ENCODE assay signal across 18 cellular contexts in the genomic region with DNA sequence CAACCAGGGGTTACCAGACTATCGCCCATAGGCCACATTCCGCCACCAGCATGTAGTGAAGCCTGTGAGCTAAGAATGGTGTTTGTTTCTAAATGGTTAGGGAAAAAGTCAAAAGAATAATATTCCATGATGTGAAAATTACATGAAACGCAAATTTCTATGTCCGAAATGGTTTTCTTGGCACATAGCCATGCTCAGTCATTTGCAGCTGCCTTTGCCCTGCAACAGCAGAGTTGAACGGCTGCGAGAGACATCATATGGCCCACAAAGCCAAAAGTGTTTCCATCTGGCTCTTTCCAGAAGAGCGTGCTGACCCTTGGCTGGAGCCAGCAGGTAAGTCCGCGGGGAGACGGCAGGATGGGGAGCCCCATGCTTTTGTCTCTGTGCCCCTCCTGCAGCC.
"Had no signal": no experiment of that assay in that cellular context is flagged by ENCODE, and none has a peak within 500 bp of the region (broad histone marks: within the 10 kb centered on the region; RNA-seq: fewer than 3 reads in every experiment).

No MANE protein-coding gene starts in this region.

- H3K27ac ChIP-seq: epithelial cell of prostate, gastroesophageal sphincter, psoas muscle, right lobe of liver had no signal

- H3K27me3 Mint-ChIP-seq: activated naive CD4-positive, alpha-beta T cell treated with anti-CD3 and anti-CD28 coated beads, Interleukin-2, amount 50 U/mL, for 24 hours; central memory CD8-positive, alpha-beta T cell; dendritic cell treated with granulocyte-macrophage colony-stimulating factor and Interleukin-4, amounts not matched to agents 40 ng/mL and 50 ng/mL, for 4 days; effector memory CD8-positive, alpha-beta T cell; naive B cell had no signal

- DNase-seq: activated CD4-positive, alpha-beta T cell treated with anti-CD3 and anti-CD28 coated beads, Interleukin-2, amount 50 U/mL, for 1 hour; activated T-cell treated with anti-CD3 and anti-CD28 coated beads for 4 hours; effector memory CD8-positive, alpha-beta T cell; hippocampal formation; kidney glomerular epithelial cell; naive B cell; psoas muscle; right lobe of liver; stimulated activated CD4-positive, alpha-beta T cell treated with anti-CD3 and anti-CD28 coated beads, Interleukin-12 subunit alpha, Interleukin-12 subunit beta, amount 100 ng/mL, for 4 hours; stimulated activated CD4-positive, alpha-beta T cell treated with anti-CD3 and anti-CD28 coated beads, Interleukin-2, amount 100 ng/mL, for 48 hours; stimulated activated naive CD4-positive, alpha-beta T cell treated with Interleukin-2 at 50 U/mL for 16 hours had no signal

- H3K9me3 Mint-ChIP-seq: activated naive CD4-positive, alpha-beta T cell treated with anti-CD3 and anti-CD28 coated beads, Interleukin-2, amount 50 U/mL, for 24 hours; activated T-helper 2 cell treated with anti-CD3 and anti-CD28 coated beads, Interferon-gamma antibody, Interleukin-2, Interleukin-4, amounts not matched to agents 10 μg/mL and 5 μg/mL and 100 μg/mL, durations not matched to agents 14 hours and 24 hours and 36 hours; central memory CD8-positive, alpha-beta T cell; dendritic cell treated with granulocyte-macrophage colony-stimulating factor and Interleukin-4, amounts not matched to agents 40 ng/mL and 50 ng/mL, for 4 days; effector memory CD8-positive, alpha-beta T cell; naive B cell; T-helper 2 cell treated with Interferon-gamma antibody and Interleukin-4, amounts not matched to agents 5 μg/mL and 100 μg/mL, for 36 hours had no signal

- H3K27ac Mint-ChIP-seq: activated naive CD4-positive, alpha-beta T cell treated with anti-CD3 and anti-CD28 coated beads, Interleukin-2, amount 50 U/mL, for 24 hours; activated T-helper 2 cell treated with anti-CD3 and anti-CD28 coated beads, Interferon-gamma antibody, Interleukin-2, Interleukin-4, amounts not matched to agents 10 μg/mL and 5 μg/mL and 100 μg/mL, durations not matched to agents 14 hours and 24 hours and 36 hours; T-helper 2 cell treated with Interferon-gamma antibody and Interleukin-4, amounts not matched to agents 5 μg/mL and 100 μg/mL, for 36 hours had no signal

- H3K9me3 ChIP-seq: gastroesophageal sphincter, psoas muscle, right lobe of liver had no signal

- H3K36me3 ChIP-seq: right lobe of liver had no signal

- ATAC-seq: effector memory CD8-positive, alpha-beta T cell had no signal

- H3K4me1 ChIP-seq: right lobe of liver had no signal

- H3K4me3 ChIP-seq: gastroesophageal sphincter, psoas muscle, right lobe of liver had no signal

- H3K27me3 ChIP-seq: gastroesophageal sphincter, right lobe of liver had no signal

- H3K4me3 Mint-ChIP-seq: activated naive CD4-positive, alpha-beta T cell treated with anti-CD3 and anti-CD28 coated beads, Interleukin-2, amount 50 U/mL, for 24 hours; central memory CD8-positive, alpha-beta T cell; dendritic cell treated with granulocyte-macrophage colony-stimulating factor and Interleukin-4, amounts not matched to agents 40 ng/mL and 50 ng/mL, for 4 days; effector memory CD8-positive, alpha-beta T cell; naive B cell; T-helper 2 cell treated with Interferon-gamma antibody and Interleukin-4, amounts not matched to agents 5 μg/mL and 100 μg/mL, for 36 hours had no signal
